28 cellular contexts compared by ENCODE assay signal in the genomic region with DNA sequence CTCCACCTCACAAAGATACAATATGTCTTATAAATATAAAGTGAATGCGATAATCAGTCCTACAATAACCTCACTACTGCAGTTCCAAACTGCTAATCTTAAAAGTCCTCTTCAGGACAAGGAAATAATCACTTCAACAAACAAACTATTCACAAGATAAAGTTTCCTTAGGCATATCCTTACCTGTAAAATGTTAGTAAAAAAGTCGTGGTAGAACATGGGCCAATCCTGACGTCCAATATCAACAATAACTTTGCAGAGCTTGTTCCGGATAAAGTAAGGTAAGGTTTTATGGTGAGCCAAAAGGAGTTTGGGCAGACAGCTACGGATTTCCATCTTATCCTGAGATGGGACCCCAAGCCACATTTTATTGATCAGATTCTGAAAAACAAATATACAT. TPM values are rescaled to one million over a fixed set of nuclear protein-coding genes. Genes with fewer than 3 reads are reported as not detected.
DNase-seq lines count a peak whose midpoint lies in the region; ATAC-seq and TF ChIP-seq lines count a peak whose summit lies in the region.
"Had no signal": no experiment of that assay in that cellular context is flagged by ENCODE, and none has a peak within 500 bp of the region (broad histone marks: within the 10 kb centered on the region; RNA-seq: fewer than 3 reads in every experiment).

No MANE protein-coding gene starts in this region.

- no peaks in the 10 kb centered on the region for H3K27me3 ChIP-seq in CD8-positive, alpha-beta memory T cell (ENCODE audit: insufficient read depth, low read length, poor library complexity, severe bottlenecking)
- no peaks in the 10 kb centered on the region for H3K27me3 ChIP-seq in neutrophil
- H3K27me3 ChIP-seq: adrenal gland, dorsolateral prefrontal cortex, MG63, pancreas had no signal

- H3K36me3 ChIP-seq in CD8-positive, alpha-beta memory T cell (ENCODE audit: insufficient read depth, low read length), result peaks cover 46% of the 10 kb centered on the region
- H3K36me3 ChIP-seq in neutrophil, result peaks cover 98% of the 10 kb centered on the region
- H3K36me3 ChIP-seq: pancreas had no signal

- no peak overlapping the region for H3K27ac ChIP-seq in CD8-positive, alpha-beta memory T cell (ENCODE audit: low read depth, low read length)
- H3K27ac ChIP-seq in neutrophil, result peak overlapping the region; percentile 100
- H3K27ac ChIP-seq: A549, adrenal gland, dorsolateral prefrontal cortex, pancreas, skin epidermis had no signal

- H3K4me3 Mint-ChIP-seq in activated CD4-positive, alpha-beta memory T cell treated with anti-CD3 and anti-CD28 coated beads for 36 hours, result no peak overlapping the region
- H3K4me3 Mint-ChIP-seq in activated CD4-positive, alpha-beta memory T cell treated with anti-CD3 and anti-CD28 coated beads, Interleukin-2, amount 10 ng/mL, durations not matched to agents 7 days and 5 days, result no peak overlapping the region
- H3K4me3 Mint-ChIP-seq in CD8-positive, alpha-beta memory T cell, result no peak overlapping the region
- no peak overlapping the region for H3K4me3 Mint-ChIP-seq in central memory CD8-positive, alpha-beta T cell
- H3K4me3 Mint-ChIP-seq: neural crest cell had no signal

- CTCF ChIA-PET in activated CD4-positive, alpha-beta memory T cell treated with anti-CD3 and anti-CD28 coated beads for 36 hours (lab: Charles Lee), result interaction anchor here (0.7 kb wide), 1 partner anchor 21 kb away, joined by 3 read pairs; no protein-coding TSS in a partner anchor
- CTCF ChIA-PET in activated CD4-positive, alpha-beta memory T cell treated with anti-CD3 and anti-CD28 coated beads, Interleukin-2, amount 10 ng/mL, durations not matched to agents 7 days and 5 days (lab: Charles Lee), result no interaction called here
- CTCF ChIA-PET in CD8-positive, alpha-beta memory T cell (lab: Charles Lee), result interaction anchor here (3.5 kb wide), 1 partner anchor 34 kb away, joined by 10 read pairs; no protein-coding TSS in a partner anchor

- H3K27me3 Mint-ChIP-seq in activated CD4-positive, alpha-beta memory T cell treated with anti-CD3 and anti-CD28 coated beads for 36 hours, result no peaks in the 10 kb centered on the region
- H3K27me3 Mint-ChIP-seq in activated CD4-positive, alpha-beta memory T cell treated with anti-CD3 and anti-CD28 coated beads, Interleukin-2, amount 10 ng/mL, durations not matched to agents 7 days and 5 days, result no peaks in the 10 kb centered on the region
- H3K27me3 Mint-ChIP-seq in CD8-positive, alpha-beta memory T cell, result no peaks in the 10 kb centered on the region
- H3K27me3 Mint-ChIP-seq in central memory CD8-positive, alpha-beta T cell, result no peaks in the 10 kb centered on the region

- TF ChIP-seq CTCF in neutrophil (IDR thresholded peaks at IDR 0.05), result no peak

- no peak for TF ChIP-seq POLR2A in GM18505 (IDR thresholded peaks at IDR 0.05; ENCODE audit: borderline replicate concordance, extremely low read depth, insufficient read depth, insufficient read length)

- no peaks in the 10 kb centered on the region for H3K9me3 Mint-ChIP-seq in activated CD4-positive, alpha-beta memory T cell treated with anti-CD3 and anti-CD28 coated beads for 36 hours
- H3K9me3 Mint-ChIP-seq in activated CD4-positive, alpha-beta memory T cell treated with anti-CD3 and anti-CD28 coated beads, Interleukin-2, amount 10 ng/mL, durations not matched to agents 7 days and 5 days, result no peaks in the 10 kb centered on the region
- no peaks in the 10 kb centered on the region for H3K9me3 Mint-ChIP-seq in CD8-positive, alpha-beta memory T cell
- no peaks in the 10 kb centered on the region for H3K9me3 Mint-ChIP-seq in central memory CD8-positive, alpha-beta T cell
- H3K9me3 Mint-ChIP-seq: neural crest cell had no signal

- ATAC-seq in central memory CD8-positive, alpha-beta T cell (replicated peaks; ENCODE audit: extremely low read depth, poor library complexity, severe bottlenecking), result no peak
- no peak for ATAC-seq in GM18505 (IDR thresholded peaks at IDR 0.05; ENCODE audit: unreplicated experiment)
- ATAC-seq: A549; pancreas; stimulated activated naive CD8-positive, alpha-beta T cell treated with anti-CD3 and anti-CD28 coated beads, Interleukin-15, Interleukin-2, amounts not matched to agents 100 U/mL and 50 U/mL, for 24 hours had no signal

- peaks cover 62% of the 10 kb centered on the region for H3K4me1 Mint-ChIP-seq in activated CD4-positive, alpha-beta memory T cell treated with anti-CD3 and anti-CD28 coated beads for 36 hours (ENCODE audit: low read depth)
- H3K4me1 Mint-ChIP-seq in activated CD4-positive, alpha-beta memory T cell treated with anti-CD3 and anti-CD28 coated beads, Interleukin-2, amount 10 ng/mL, durations not matched to agents 7 days and 5 days, result peaks cover 46% of the 10 kb centered on the region
- H3K4me1 Mint-ChIP-seq in CD8-positive, alpha-beta memory T cell, result peaks cover 59 to 86% (median 75%) of the 10 kb centered on the region in 3 donors
- peaks cover 41% of the 10 kb centered on the region for H3K4me1 Mint-ChIP-seq in central memory CD8-positive, alpha-beta T cell

- POLR2A ChIA-PET in activated CD4-positive, alpha-beta memory T cell treated with anti-CD3 and anti-CD28 coated beads for 36 hours (lab: Charles Lee), result no interaction called here
- POLR2A ChIA-PET in activated CD4-positive, alpha-beta memory T cell treated with anti-CD3 and anti-CD28 coated beads, Interleukin-2, amount 10 ng/mL, durations not matched to agents 7 days and 5 days (lab: Charles Lee), result interaction anchor here (1.3 to 1.8 kb wide), 2 partner anchors 18 to 26 kb away, joined by 4 to 6 read pairs; no protein-coding TSS in a partner anchor
- POLR2A ChIA-PET in CD8-positive, alpha-beta memory T cell (lab: Charles Lee), result no interaction called here

- peak overlapping the region; percentile 58 for H3K27ac Mint-ChIP-seq in activated CD4-positive, alpha-beta memory T cell treated with anti-CD3 and anti-CD28 coated beads for 36 hours
- no peak overlapping the region for H3K27ac Mint-ChIP-seq in activated CD4-positive, alpha-beta memory T cell treated with anti-CD3 and anti-CD28 coated beads, Interleukin-2, amount 10 ng/mL, durations not matched to agents 7 days and 5 days
- H3K27ac Mint-ChIP-seq in CD8-positive, alpha-beta memory T cell, result peak overlapping the region in 6 of 8 donors; percentile 4 to 87 (median 76)
- H3K27ac Mint-ChIP-seq in central memory CD8-positive, alpha-beta T cell (ENCODE audit: low read depth), result peak overlapping the region; percentile 58

- H3K4me3 ChIP-seq in CD8-positive, alpha-beta memory T cell (ENCODE audit: low read length), result no peak overlapping the region
- H3K4me3 ChIP-seq in neutrophil (ENCODE audit: low read depth in 1 of 2, low read length in 1 of 2), result peak overlapping the region; percentile 13 to 45
- H3K4me3 ChIP-seq: A549, adrenal gland, dorsolateral prefrontal cortex, MG63, pancreas, skin epidermis had no signal

- no peaks in the 10 kb centered on the region for H3K9me3 ChIP-seq in CD8-positive, alpha-beta memory T cell (ENCODE audit: low read length)
- no peaks in the 10 kb centered on the region for H3K9me3 ChIP-seq in neutrophil
- H3K9me3 ChIP-seq: A549, adrenal gland, MG63, pancreas had no signal

- peaks cover 51% of the 10 kb centered on the region for H3K4me1 ChIP-seq in CD8-positive, alpha-beta memory T cell (ENCODE audit: insufficient read depth, low read length)
- peaks cover 56 to 72% of the 10 kb centered on the region in 2 experiments for H3K4me1 ChIP-seq in neutrophil (ENCODE audit: control insufficient read depth in 1 of 2, insufficient read depth in 1 of 2, low read depth in 1 of 2, low read length in 1 of 2)

- intact Hi-C loops in activated CD4-positive, alpha-beta memory T cell treated with anti-CD3 and anti-CD28 coated beads for 36 hours (cut with micrococcal nuclease), result no loop called here

- H3K36me3 Mint-ChIP-seq in activated CD4-positive, alpha-beta memory T cell treated with anti-CD3 and anti-CD28 coated beads for 36 hours, result peaks cover 60% of the 10 kb centered on the region
- peaks cover 71% of the 10 kb centered on the region for H3K36me3 Mint-ChIP-seq in activated CD4-positive, alpha-beta memory T cell treated with anti-CD3 and anti-CD28 coated beads, Interleukin-2, amount 10 ng/mL, durations not matched to agents 7 days and 5 days (ENCODE audit: low read depth)
- peaks cover 22 to 81% (median 36%) of the 10 kb centered on the region in 3 donors for H3K36me3 Mint-ChIP-seq in CD8-positive, alpha-beta memory T cell
- H3K36me3 Mint-ChIP-seq in central memory CD8-positive, alpha-beta T cell (ENCODE audit: insufficient read depth), result peaks cover 45% of the 10 kb centered on the region

- no peak for DNase-seq in activated CD4-positive, alpha-beta memory T cell treated with anti-CD3 and anti-CD28 coated beads for 36 hours
- no peak for DNase-seq in activated CD4-positive, alpha-beta memory T cell treated with anti-CD3 and anti-CD28 coated beads, Interleukin-2, amount 10 ng/mL, durations not matched to agents 7 days and 5 days
- no peak for DNase-seq in CD8-positive, alpha-beta memory T cell
- no peak for DNase-seq in central memory CD8-positive, alpha-beta T cell (ENCODE audit: low spot score in 2 of 2)
- DNase-seq in NCI-H524 treated with DMSO at 0.1 percent for 48 hours (lab: John Stamatoyannopoulos, UW), result no peak
- DNase-seq in activated CD4-positive, CD25-positive, alpha-beta regulatory T cell (lab: John Stamatoyannopoulos, UW), result no peak
- DNase-seq: activated CD4-positive, alpha-beta T cell treated with anti-CD3 and anti-CD28 coated beads, Interleukin-2, amount 50 U/mL, for 48 hours; activated effector memory CD4-positive, alpha-beta T cell treated with anti-CD3 and anti-CD28 coated beads, Interleukin-2, amount 50 U/mL, for 16 hours; adrenal gland; AML-193; cerebellar nuclear complex; DMS53; dorsolateral prefrontal cortex; KG1; MG63; NCI-H1105; NCI-H187; NCI-H446 treated with DMSO at 0.1 percent for 48 hours; NCI-H82; pancreas; SIG-M5; stimulated activated naive CD8-positive, alpha-beta T cell treated with anti-CD3 and anti-CD28 coated beads, Interleukin-15, Interleukin-2, amounts not matched to agents 100 U/mL and 50 U/mL, for 24 hours; SW 1271 had no signal

RNA-seq across cellular contexts. Expression of gene XPO6, which starts 36.0 kb away (rescaled TPM):
- total RNA-seq in activated CD4-positive, alpha-beta memory T cell treated with anti-CD3 and anti-CD28 coated beads for 36 hours, result 100 to 1,000 TPM; 201 to 214 TPM
- total RNA-seq in activated CD4-positive, alpha-beta memory T cell treated with anti-CD3 and anti-CD28 coated beads, Interleukin-2, amount 10 ng/mL, durations not matched to agents 7 days and 5 days, result 100 to 1,000 TPM; 218 to 223 TPM
- 100 to 1,000 TPM; 228 to 234 TPM for total RNA-seq in CD8-positive, alpha-beta memory T cell
- polyA plus RNA-seq in CD8-positive, alpha-beta memory T cell, result 96.8 TPM
